ENCODE assay signal across 8 cellular contexts in the genomic region with DNA sequence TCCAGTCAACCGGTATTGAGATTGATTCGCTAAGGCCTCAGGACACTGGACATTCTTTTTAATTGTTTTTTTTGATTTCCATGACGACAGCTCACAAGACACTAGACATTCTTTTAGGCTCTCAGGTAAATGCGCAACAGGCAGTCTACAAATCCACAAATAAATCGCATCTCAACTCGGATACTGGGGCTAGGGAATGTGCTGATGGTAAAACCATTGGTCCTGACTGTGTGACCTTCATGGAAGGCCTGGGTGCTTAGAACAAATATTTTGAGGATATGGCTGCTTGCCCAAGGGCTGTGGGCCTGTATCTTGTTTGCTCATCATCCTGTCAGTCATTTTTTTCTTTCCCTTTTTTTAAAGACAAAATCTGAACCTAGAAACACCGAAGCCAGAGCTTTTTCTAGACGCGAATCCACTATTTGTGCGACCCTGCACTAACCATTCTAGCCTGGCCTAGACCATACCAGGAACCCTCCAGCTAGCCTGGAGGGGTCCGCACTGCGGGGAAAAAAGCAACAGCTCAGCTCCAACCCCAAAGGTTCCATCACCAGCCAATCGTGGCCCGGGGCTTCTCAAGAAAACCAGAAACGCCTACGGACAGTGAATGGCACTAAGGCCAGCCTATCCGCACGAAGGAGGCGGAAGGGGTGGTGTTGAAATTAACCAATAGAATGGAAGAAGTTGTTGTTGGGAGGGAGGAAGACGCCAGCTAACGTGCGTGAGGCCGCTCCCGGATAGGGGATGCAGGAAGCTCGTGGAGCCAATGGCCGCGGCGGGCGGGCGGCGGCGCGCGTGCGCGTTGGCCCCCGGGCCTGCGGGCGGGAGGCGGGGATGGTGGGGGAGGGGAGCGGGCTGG. TPM values are rescaled to one million over a fixed set of nuclear protein-coding genes. Genes with fewer than 3 reads are reported as not detected.
A peak's percentile ranks its signal among the peaks of the same experiment; 100 is the strongest.
DNase-seq lines count a peak whose midpoint lies in the region; ATAC-seq and TF ChIP-seq lines count a peak whose summit lies in the region.

No MANE protein-coding gene starts in this region.

- H3K27ac ChIP-seq in epithelial cell of prostate: peak overlapping the region; percentile 93

- H3K27ac Mint-ChIP-seq in IgD-negative memory B cell: peak overlapping the region; percentile 94 to 98 (median 98)

- no peaks in the 10 kb centered on the region for H3K9me3 ChIP-seq in mucosa of descending colon

- DNase-seq in DMS153 (lab: John Stamatoyannopoulos, UW) (peak; percentile 97), OCI-M1 (lab: John Stamatoyannopoulos, UW) (peak; percentile 99), activated T-cell treated with anti-CD3 and anti-CD28 coated beads for 48 hours (ENCODE audit: low read depth) (peak; percentile 99), epithelial cell of prostate (ENCODE audit: low read depth, low spot score) (peak; percentile 98), mucosa of descending colon (peak; percentile 98 to 99 (median 99))
- peak; percentile 92 to 98 for DNase-seq in stimulated activated CD8-positive, alpha-beta memory T cell treated with anti-CD3 and anti-CD28 coated beads, Interleukin-4, amount 100 ng/mL, for 1 hour (ENCODE audit: low read depth in 2 of 2, low spot score in 1 of 2)

- H3K4me3 Mint-ChIP-seq in IgD-negative memory B cell: peak overlapping the region; percentile 83 to 95 (median 90)

- peaks cover 1% of the 10 kb centered on the region for H3K27me3 Mint-ChIP-seq in IgD-negative memory B cell

- peaks cover 8% of the 10 kb centered on the region for H3K36me3 Mint-ChIP-seq in IgD-negative memory B cell

- H3K9me3 Mint-ChIP-seq in IgD-negative memory B cell: no peaks in the 10 kb centered on the region

- peaks cover 25 to 38% (median 33%) of the 10 kb centered on the region in 3 donors for H3K4me1 Mint-ChIP-seq in IgD-negative memory B cell

- no peak overlapping the region for H3K4me3 ChIP-seq in mucosa of descending colon

- peaks cover 31% of the 10 kb centered on the region for H3K4me1 ChIP-seq in mucosa of descending colon (ENCODE audit: low read depth)

- no peaks in the 10 kb centered on the region for H3K36me3 ChIP-seq in mucosa of descending colon (ENCODE audit: low read depth)

- no peak for TF ChIP-seq CTCF in mucosa of descending colon (IDR thresholded peaks at IDR 0.05)

- ATAC-seq in GM21576 (IDR thresholded peaks at IDR 0.05; ENCODE audit: unreplicated experiment) (peak; percentile 95), mucosa of descending colon (peak; percentile 92)

- intact Hi-C loops in mucosa of descending colon (cut with DNase I, micrococcal nuclease): loop anchor here in 1 of 2 donors (5.0 kb wide), 1 partner anchor 60 kb away; no protein-coding TSS in a partner anchor

RNA-seq across cellular contexts. Expression of gene CHD2, which starts 18.1 kb away (rescaled TPM):
- polyA plus RNA-seq in IgD-negative memory B cell: 131 TPM
- total RNA-seq in mucosa of descending colon: 100 to 1,000 TPM in 2 of 3 donors, 10 to 100 TPM in 1; 86.2 to 128 (median 110) TPM
